In genomic region chr6:150685860-150686259, GRCh38 we compare ENCODE assay signal across 8 cellular contexts.
DNase-seq lines count a peak whose midpoint lies in the region; ATAC-seq and TF ChIP-seq lines count a peak whose summit lies in the region.

No MANE protein-coding gene starts in this region.

- POLR2A ChIA-PET in MCF 10A (lab: Yijun Ruan, JAX): no interaction called here

- no peaks in the 10 kb centered on the region for H3K4me1 Mint-ChIP-seq in MCF 10A (ENCODE audit: insufficient read depth, unreplicated experiment)
- H3K4me1 Mint-ChIP-seq in natural killer cell: no peaks in the 10 kb centered on the region

- H3K9me3 ChIP-seq in ovary: no peaks in the 10 kb centered on the region

- CTCF ChIA-PET in MCF 10A (lab: Yijun Ruan, JAX): interaction anchor here (0.6 to 1.2 kb wide), 8 partner anchors 12 to 649 kb away, joined by 3 to 5 read pairs (median 3); no protein-coding TSS in a partner anchor

- H3K36me3 Mint-ChIP-seq in MCF 10A (ENCODE audit: insufficient read depth, unreplicated experiment): no peaks in the 10 kb centered on the region
- no peaks in the 10 kb centered on the region for H3K36me3 Mint-ChIP-seq in natural killer cell

- no peaks in the 10 kb centered on the region for H3K27me3 ChIP-seq in ovary

- H3K9me3 Mint-ChIP-seq in MCF 10A (ENCODE audit: unreplicated experiment) (no peaks in the 10 kb centered on the region), natural killer cell (no peaks in the 10 kb centered on the region)

- 52 to 76% (median 75%) methylated on average over 4 of the region's 4 CpGs for WGBS in ovary, 3 donors

- H3K36me3 ChIP-seq in ovary: no peaks in the 10 kb centered on the region

- H3K4me3 ChIP-seq in ovary: no peak overlapping the region

- ATAC-seq in GM18508 (IDR thresholded peaks at IDR 0.05; ENCODE audit: insufficient read depth, unreplicated experiment) (peak; percentile 54), HG03280 (IDR thresholded peaks at IDR 0.05; ENCODE audit: unreplicated experiment) (peak; percentile 77), SK-N-SH treated with all-trans-retinoic acid at 6 μM for 48 hours (peak; percentile 61), natural killer cell (peak; percentile 49 to 67 (median 61)), GM18519 (IDR thresholded peaks at IDR 0.05; ENCODE audit: low FRiP score, unreplicated experiment) (no peak)

- DNase-seq in MCF 10A (ENCODE audit: unreplicated experiment) (peak; percentile 62), natural killer cell (peak; percentile 20), ovary (no peak)

- peaks cover 5% of the 10 kb centered on the region for H3K4me1 ChIP-seq in ovary (ENCODE audit: insufficient read depth)

- intact Hi-C loops in MCF 10A (cut with micrococcal nuclease) (no loop called here), natural killer cell (cut with micrococcal nuclease) (no loop called here), ovary (cut with DNase I) (no loop called here)

- H3K27ac ChIP-seq in C4-2B: no peak overlapping the region
- H3K27ac ChIP-seq in ovary: no peak overlapping the region

- TF ChIP-seq CTCF in C4-2B (conservative IDR thresholded peaks at IDR 0.05) (peak; percentile 76), MCF 10A (IDR thresholded peaks at IDR 0.05; ENCODE audit: unreplicated experiment) (peak; percentile 61), natural killer cell (IDR thresholded peaks at IDR 0.05) (peak; percentile 35), ovary (IDR thresholded peaks at IDR 0.05) (no peak)

- TF ChIP-seq POLR2A in ovary (IDR thresholded peaks at IDR 0.05): no peak

- H3K27me3 Mint-ChIP-seq in MCF 10A (ENCODE audit: insufficient read depth, unreplicated experiment) (no peaks in the 10 kb centered on the region), natural killer cell (ENCODE audit: low read depth in 2 of 2) (no peaks in the 10 kb centered on the region)

- H3K27ac Mint-ChIP-seq in MCF 10A (ENCODE audit: low read depth, unreplicated experiment) (no peak overlapping the region), natural killer cell (no peak overlapping the region)

- no TSS peak for BruUV-seq in MCF 10A (replicated peaks; lab: Mats Ljungman, UMichigan)

- no peak for TF ChIP-seq EP300 in ovary (IDR thresholded peaks at IDR 0.05)

- no peak overlapping the region for H3K4me3 Mint-ChIP-seq in MCF 10A (ENCODE audit: unreplicated experiment)
- H3K4me3 Mint-ChIP-seq in natural killer cell: no peak overlapping the region

TF ChIP-seq in SK-N-SH treated with all-trans-retinoic acid at 6 μM for 48 hours, 23 proteins besides CTCF, POLR2A, EP300 and RAD21:
- TF ChIP-seq POU6F1 (CRISPR knock-in tag; IDR thresholded peaks at IDR 0.05; ENCODE audit: borderline replicate concordance, low read depth): no peak
- no peak for TF ChIP-seq PATZ1 (CRISPR knock-in tag; IDR thresholded peaks at IDR 0.05; ENCODE audit: borderline replicate concordance)
- TF ChIP-seq ZNF70 (CRISPR knock-in tag; IDR thresholded peaks at IDR 0.05): no peak
- no peak for TF ChIP-seq OSR1 (CRISPR knock-in tag; IDR thresholded peaks at IDR 0.05)
- no peak for TF ChIP-seq CSRNP3 (CRISPR knock-in tag; IDR thresholded peaks at IDR 0.05)
- no peak for TF ChIP-seq BACH2 (CRISPR knock-in tag; IDR thresholded peaks at IDR 0.05; ENCODE audit: borderline replicate concordance)
- no peak for TF ChIP-seq TCF4 (CRISPR knock-in tag; IDR thresholded peaks at IDR 0.05; ENCODE audit: borderline replicate concordance)
- no peak for TF ChIP-seq ZNF8 (CRISPR knock-in tag; IDR thresholded peaks at IDR 0.05)
- no peak for TF ChIP-seq ISL1 (CRISPR knock-in tag; IDR thresholded peaks at IDR 0.05)
- TF ChIP-seq PPARA (CRISPR knock-in tag; IDR thresholded peaks at IDR 0.05; ENCODE audit: borderline replicate concordance): no peak
- TF ChIP-seq ZC3H10 (CRISPR knock-in tag; IDR thresholded peaks at IDR 0.05): no peak
- TF ChIP-seq, protein P1, sequence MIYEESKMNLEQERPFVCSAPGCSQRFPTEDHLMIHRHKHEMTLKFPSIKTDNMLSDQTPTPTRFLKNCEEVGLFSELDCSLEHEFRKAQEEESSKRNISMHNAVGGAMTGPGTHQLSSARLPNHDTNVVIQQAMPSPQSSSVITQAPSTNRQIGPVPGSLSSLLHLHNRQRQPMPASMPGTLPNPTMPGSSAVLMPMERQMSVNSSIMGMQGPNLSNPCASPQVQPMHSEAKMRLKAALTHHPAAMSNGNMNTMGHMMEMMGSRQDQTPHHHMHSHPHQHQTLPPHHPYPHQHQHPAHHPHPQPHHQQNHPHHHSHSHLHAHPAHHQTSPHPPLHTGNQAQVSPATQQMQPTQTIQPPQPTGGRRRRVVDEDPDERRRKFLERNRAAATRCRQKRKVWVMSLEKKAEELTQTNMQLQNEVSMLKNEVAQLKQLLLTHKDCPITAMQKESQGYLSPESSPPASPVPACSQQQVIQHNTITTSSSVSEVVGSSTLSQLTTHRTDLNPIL (CRISPR knock-in tag; IDR thresholded peaks at IDR 0.05; ENCODE audit: low read depth): no peak
- no peak for TF ChIP-seq ZFP3 (CRISPR knock-in tag; IDR thresholded peaks at IDR 0.05)
- TF ChIP-seq ZFP30 (CRISPR knock-in tag; IDR thresholded peaks at IDR 0.05): no peak
- TF ChIP-seq RARB (CRISPR knock-in tag; IDR thresholded peaks at IDR 0.05): no peak
- no peak for TF ChIP-seq SNAI2 (CRISPR knock-in tag; IDR thresholded peaks at IDR 0.05)
TF ChIP-seq in SK-N-SH treated with all-trans-retinoic acid at 6 μM for 48 hours: peak in this region for 0.

Comparison
In these comparisons a context has a peak if more than half of its experiments do, and no peak if none do; other contexts are left out.
1. CTCF ChIP-seq: peak in C4-2B (single experiment), MCF 10A (single experiment) and natural killer cell (single experiment); none in ovary (0 of 3).
2. DNase-seq: peak in MCF 10A (single experiment) and natural killer cell (single experiment); none in ovary (0 of 5).